ENCODE assay signal across 9 cellular contexts in the genomic region with DNA sequence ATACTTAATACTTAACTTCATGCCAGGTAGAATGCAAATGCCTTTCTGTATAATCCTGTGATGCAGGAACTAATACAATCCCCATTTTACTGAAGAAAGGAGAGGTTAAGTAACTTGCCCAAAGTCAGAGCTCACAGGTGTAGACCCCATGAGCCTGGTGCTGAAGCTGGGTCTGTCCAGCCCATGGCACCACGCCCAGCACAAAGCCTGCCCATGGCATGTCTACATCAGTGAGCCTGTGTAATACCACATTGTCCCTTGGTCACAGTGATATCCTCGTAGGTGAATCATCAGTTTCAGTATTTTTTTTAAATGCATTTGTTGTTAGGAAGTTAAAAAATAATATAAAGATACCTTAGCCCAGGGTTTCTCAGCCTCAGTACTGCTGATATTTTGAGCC. TPM values are rescaled to one million over a fixed set of nuclear protein-coding genes. Genes with fewer than 3 reads are reported as not detected.
A peak's percentile ranks its signal among the peaks of the same experiment; 100 is the strongest.
DNase-seq lines count a peak whose midpoint lies in the region; ATAC-seq and TF ChIP-seq lines count a peak whose summit lies in the region.
"Had no signal": no experiment of that assay in that cellular context is flagged by ENCODE, and none has a peak within 500 bp of the region (broad histone marks: within the 10 kb centered on the region; RNA-seq: fewer than 3 reads in every experiment).

No MANE protein-coding gene starts in this region.

- H3K27me3 ChIP-seq in Karpas-422 (ENCODE audit: low read length) (no peaks in the 10 kb centered on the region), brain microvascular endothelial cell (replicated peaks) (no peaks in the 10 kb centered on the region), psoas muscle (ENCODE audit: insufficient read depth in 3 of 3, low read length in 2 of 3) (no peaks in the 10 kb centered on the region)

- no peak for DNase-seq in activated CD4-positive, CD25-positive, alpha-beta regulatory T cell (lab: John Stamatoyannopoulos, UW)
- DNase-seq in Karpas-422 (no peak), brain microvascular endothelial cell (peak; percentile 39), psoas muscle (peak in 1 of 2 donors; percentile 46), DMS153 (lab: John Stamatoyannopoulos, UW) (no peak), NCI-H2107 treated with DMSO at 0.1 percent for 48 hours (lab: John Stamatoyannopoulos, UW; ENCODE audit: unreplicated experiment) (no peak)

- H3K9ac ChIP-seq in Karpas-422 (ENCODE audit: low read length) = peak overlapping the region; percentile 87

- in situ Hi-C loops in brain microvascular endothelial cell (cut with HindIII; ENCODE audit: low pct_ligation_motif_present, low sequenced_read_pairs) = no loop called here

- ATAC-seq in activated CD4-positive, CD25-positive, alpha-beta regulatory T cell treated with anti-CD3 and anti-CD28 coated beads, Interleukin-2, amount 50 U/mL, for 24 hours = peak; percentile 68 to 70
- ATAC-seq in psoas muscle (no peak), HG02840 (IDR thresholded peaks at IDR 0.05; ENCODE audit: low FRiP score, unreplicated experiment) (no peak)

- TF ChIP-seq CTCF in brain microvascular endothelial cell (IDR thresholded peaks at IDR 0.05; ENCODE audit: low read depth, low read length, missing control alignments) (no peak), psoas muscle (IDR thresholded peaks at IDR 0.05) (no peak)

- H3K9me3 ChIP-seq in Karpas-422 (ENCODE audit: low read length) (no peaks in the 10 kb centered on the region), psoas muscle (no peaks in the 10 kb centered on the region)

- no peak overlapping the region for H2AFZ ChIP-seq in Karpas-422 (ENCODE audit: low read length)

- H3K27ac ChIP-seq in Karpas-422 (ENCODE audit: low read length) (peak overlapping the region; percentile 100), brain microvascular endothelial cell (peak overlapping the region; percentile 89), psoas muscle (peak overlapping the region; percentile 67)
- H3K27ac ChIP-seq: VCaP had no signal

- H3K36me3 ChIP-seq in Karpas-422 (ENCODE audit: insufficient read depth, low read length) (peaks cover 30% of the 10 kb centered on the region), brain microvascular endothelial cell (replicated peaks) (peaks cover 2% of the 10 kb centered on the region), psoas muscle (ENCODE audit: insufficient read depth in 1 of 2, low read depth in 1 of 2) (peaks cover 0 to 4% of the 10 kb centered on the region in 2 donors)

- peak overlapping the region; percentile 87 for H3K4me2 ChIP-seq in Karpas-422 (ENCODE audit: low read depth, low read length, poor library complexity, severe bottlenecking)

- peaks cover 24% of the 10 kb centered on the region; the same call in 1 of the 2 replicates for H4K20me1 ChIP-seq in Karpas-422 (ENCODE audit: insufficient read depth, low read depth, low read length)

- H3K4me1 ChIP-seq in Karpas-422 (ENCODE audit: low read length) (peaks cover 74% of the 10 kb centered on the region), psoas muscle (peaks cover 44% of the 10 kb centered on the region)

- H3K4me3 ChIP-seq in Karpas-422 (ENCODE audit: low read length) = peak overlapping the region; percentile 49
- H3K4me3 ChIP-seq in brain microvascular endothelial cell (ENCODE audit: low read depth, low read length) = no peak overlapping the region
- no peak overlapping the region for H3K4me3 ChIP-seq in psoas muscle

- intact Hi-C loops in psoas muscle (cut with DNase I) = no loop called here

- H3K79me2 ChIP-seq in Karpas-422 (ENCODE audit: low read length) = peaks cover 70% of the 10 kb centered on the region

- no peaks in the 10 kb centered on the region for H3K9me2 ChIP-seq in Karpas-422 (replicated peaks; ENCODE audit: insufficient read depth, low read length)

- 62 to 80% (median 76%) methylated on average over 2 of the region's 2 CpGs for WGBS in psoas muscle, 3 donors

RNA-seq across cellular contexts. Expression of gene TTC7A, which starts 44.5 kb away (rescaled TPM):
- 53.7 and 54.6 TPM in 2 replicates for total RNA-seq in Karpas-422 (2014; rRNA removed; shearing (Covaris generic); ENCODE audit: low replicate concordance)
- 1 to 10 TPM; 3.6 to 5.9 (median 4.0) TPM for total RNA-seq in psoas muscle
- polyA plus RNA-seq in psoas muscle = 1 to 10 TPM; 1.7 to 2.7 (median 2.2) TPM

Comparison
In these comparisons a context has a peak if more than half of its experiments do, and no peak if none do; other contexts are left out.
1. ATAC-seq: peak in activated CD4-positive, CD25-positive, alpha-beta regulatory T cell treated with anti-CD3 and anti-CD28 coated beads, Interleukin-2, amount 50 U/mL, for 24 hours (2 of 2); none in psoas muscle (0 of 4) and HG02840 (single experiment).
2. Peak in every context shown above with its lines, with median percentiles within 50 percentile points of each other: H3K27ac ChIP-seq.